In genomic region chr19:5578094-5578846, GRCh38 we compare ENCODE assay signal across 9 cellular contexts. TPM values are rescaled to one million over a fixed set of nuclear protein-coding genes. Genes with fewer than 3 reads are reported as not detected.
A peak's percentile ranks its signal among the peaks of the same experiment; 100 is the strongest.
DNase-seq lines count a peak whose midpoint lies in the region; ATAC-seq and TF ChIP-seq lines count a peak whose summit lies in the region.
"Had no signal": no experiment of that assay in that cellular context is flagged by ENCODE, and none has a peak within 500 bp of the region (broad histone marks: within the 10 kb centered on the region; RNA-seq: fewer than 3 reads in every experiment).

No MANE protein-coding gene starts in this region.

- no peaks in the 10 kb centered on the region for H3K9me3 ChIP-seq in neutrophil
- no peaks in the 10 kb centered on the region for H3K9me3 ChIP-seq in testis

- peak; percentile 99 for TF ChIP-seq CTCF in CD14-positive monocyte (IDR thresholded peaks at IDR 0.05)
- TF ChIP-seq CTCF in neutrophil (IDR thresholded peaks at IDR 0.05), result peak; percentile 80
- peak; percentile 75 to 98 (median 95) for TF ChIP-seq CTCF in testis (IDR thresholded peaks at IDR 0.05)

- peaks cover 14 to 18% of the 10 kb centered on the region in 2 donors for H3K36me3 Mint-ChIP-seq in CD14-positive monocyte
- no peaks in the 10 kb centered on the region for H3K36me3 Mint-ChIP-seq in activated T-cell treated with anti-CD3 and anti-CD28 coated beads, Interleukin-2, amount 50 U/mL, for 72 hours (ENCODE audit: insufficient read depth in 2 of 2)
- H3K36me3 Mint-ChIP-seq: IgD-negative memory B cell had no signal

- H3K4me1 Mint-ChIP-seq in CD14-positive monocyte, result peaks cover 5% of the 10 kb centered on the region
- peaks cover 10% of the 10 kb centered on the region for H3K4me1 Mint-ChIP-seq in activated T-cell treated with anti-CD3 and anti-CD28 coated beads, Interleukin-2, amount 50 U/mL, for 72 hours (ENCODE audit: low read depth)

- peaks cover 0 to 3% (median 2%) of the 10 kb centered on the region in 3 donors for H3K27me3 Mint-ChIP-seq in CD14-positive monocyte (ENCODE audit: low read depth in 3 of 3)
- H3K27me3 Mint-ChIP-seq in activated T-cell treated with anti-CD3 and anti-CD28 coated beads, Interleukin-2, amount 50 U/mL, for 72 hours (ENCODE audit: low read depth), result no peaks in the 10 kb centered on the region
- H3K27me3 Mint-ChIP-seq: IgD-negative memory B cell had no signal

- intact Hi-C loops in CD14-positive monocyte (cut with micrococcal nuclease) (no loop called here), testis (cut with DNase I; ENCODE audit: low total_unique reads) (loop anchor here (10.0 kb wide), 1 partner anchor 533 kb away; no protein-coding TSS in a partner anchor)

- H3K9me3 Mint-ChIP-seq in CD14-positive monocyte, result peaks cover 0 to 9% (median 5%) of the 10 kb centered on the region in 7 donors
- no peaks in the 10 kb centered on the region for H3K9me3 Mint-ChIP-seq in activated T-cell treated with anti-CD3 and anti-CD28 coated beads, Interleukin-2, amount 50 U/mL, for 72 hours
- H3K9me3 Mint-ChIP-seq: IgD-negative memory B cell had no signal

- H3K27me3 ChIP-seq in neutrophil, result no peaks in the 10 kb centered on the region
- H3K27me3 ChIP-seq in testis, result no peaks in the 10 kb centered on the region

- H3K4me3 ChIP-seq in neutrophil (ENCODE audit: low read depth in 1 of 2, low read length in 1 of 2) (no peak overlapping the region), testis (peak overlapping the region in 1 of 2 donors; percentile 26)

- H3K36me3 ChIP-seq in neutrophil (peaks cover 15% of the 10 kb centered on the region), testis (ENCODE audit: low read depth, missing control alignments) (no peaks in the 10 kb centered on the region)

- TF ChIP-seq POLR2A in testis (IDR thresholded peaks at IDR 0.05), result no peak

- DNase-seq in CD14-positive monocyte (ENCODE audit: low spot score) (no peak), HK-2 (ENCODE audit: unreplicated experiment) (peak; percentile 69), RKO (ENCODE audit: low spot score) (peak; percentile 45), fibroblast of peridontal ligament (ENCODE audit: extremely low read depth) (peak; percentile 45), testis (peak; percentile 82)
- peak; percentile 76 to 81 for DNase-seq in activated T-cell treated with anti-CD3 and anti-CD28 coated beads, Interleukin-2, amount 50 U/mL, for 72 hours

- WGBS in testis, 2 donors, result 19 to 24% methylated on average over 21 to 28 of the region's 28 CpGs

- H3K4me1 ChIP-seq in neutrophil (ENCODE audit: control insufficient read depth in 1 of 2, insufficient read depth in 1 of 2, low read depth in 1 of 2, low read length in 1 of 2) (peaks cover 0 to 3% of the 10 kb centered on the region in 2 experiments), testis (peaks cover 5% of the 10 kb centered on the region)

- H3K4me3 Mint-ChIP-seq in CD14-positive monocyte, result no peak overlapping the region
- no peak overlapping the region for H3K4me3 Mint-ChIP-seq in activated T-cell treated with anti-CD3 and anti-CD28 coated beads, Interleukin-2, amount 50 U/mL, for 72 hours
- H3K4me3 Mint-ChIP-seq: IgD-negative memory B cell had no signal

- no peak overlapping the region for H3K27ac ChIP-seq in neutrophil
- H3K27ac ChIP-seq in testis, result no peak overlapping the region

- H3K27ac Mint-ChIP-seq in CD14-positive monocyte, result peak overlapping the region in 2 of 7 donors; percentile 58 to 60
- H3K27ac Mint-ChIP-seq in activated T-cell treated with anti-CD3 and anti-CD28 coated beads, Interleukin-2, amount 50 U/mL, for 72 hours, result no peak overlapping the region
- H3K27ac Mint-ChIP-seq: IgD-negative memory B cell had no signal

- ATAC-seq in activated T-cell treated with anti-CD3 and anti-CD28 coated beads, Interleukin-2, amount 50 U/mL, for 72 hours (replicated peaks in 1 of 2), result peak; percentile 77 to 81
- no peak for ATAC-seq in GM18511 (IDR thresholded peaks at IDR 0.05; ENCODE audit: unreplicated experiment)

RNA-seq across cellular contexts. Expression of gene TINCR, which starts 10.5 kb away (rescaled TPM):
- polyA plus RNA-seq in CD14-positive monocyte, result not detected
- total RNA-seq in activated T-cell treated with anti-CD3 and anti-CD28 coated beads, Interleukin-2, amount 50 U/mL, for 72 hours, result under 1 TPM; 0.91 to 0.93 TPM
- 1 to 10 TPM; 5.6 to 7.0 TPM for total RNA-seq in testis
- polyA plus RNA-seq in testis (ENCODE audit: insufficient read depth, low read depth, low replicate concordance), result 3.0 TPM
- polyA plus RNA-seq: IgD-negative memory B cell had no signal

RNA-seq across cellular contexts. Expression of gene SAFB2, which starts 44.3 kb away (rescaled TPM):
- polyA plus RNA-seq in CD14-positive monocyte (10 to 100 TPM in 1 of 2 donors, 1 to 10 TPM in 1; 7.5 to 14.7 TPM), testis (ENCODE audit: insufficient read depth, low read depth, low replicate concordance) (84.1 TPM)
- total RNA-seq in activated T-cell treated with anti-CD3 and anti-CD28 coated beads, Interleukin-2, amount 50 U/mL, for 72 hours, result 100 to 1,000 TPM in 1 of 2 donors, 10 to 100 TPM in 1; 83.2 to 106 TPM
- total RNA-seq in testis, result 100 to 1,000 TPM; 173 to 209 TPM

RNA-seq across cellular contexts. Expression of gene SAFB, which starts 44.6 kb away (rescaled TPM):
- polyA plus RNA-seq in CD14-positive monocyte (10 to 100 TPM; 12.2 to 23.1 TPM), testis (ENCODE audit: insufficient read depth, low read depth, low replicate concordance) (83.2 TPM)
- total RNA-seq in activated T-cell treated with anti-CD3 and anti-CD28 coated beads, Interleukin-2, amount 50 U/mL, for 72 hours, result 100 to 1,000 TPM; 108 to 112 TPM
- total RNA-seq in testis, result 100 to 1,000 TPM; 202 to 220 TPM
